In genomic region chr3:37241880-37242279, GRCh38 we compare ENCODE assay signal across 12 cellular contexts. TPM values are rescaled to one million over a fixed set of nuclear protein-coding genes. Genes with fewer than 3 reads are reported as not detected.
DNase-seq lines count a peak whose midpoint lies in the region; ATAC-seq, FAIRE-seq and TF ChIP-seq lines count a peak whose summit lies in the region.
"Had no signal": no experiment of that assay in that cellular context is flagged by ENCODE, and none has a peak within 500 bp of the region (broad histone marks: within the 10 kb centered on the region; RNA-seq: fewer than 3 reads in every experiment).

No MANE protein-coding gene starts in this region.

- H3K27me3 ChIP-seq in GM12878 (replicated peaks in 1 of 2; ENCODE audit: control insufficient read depth in 2 of 2, insufficient read depth in 2 of 2, low read length in 1 of 2) (no peaks in the 10 kb centered on the region), neural progenitor cell (no peaks in the 10 kb centered on the region), suprapubic skin (no peaks in the 10 kb centered on the region), mesendoderm (ENCODE audit: insufficient read depth, low read length, poor library complexity) (no peaks in the 10 kb centered on the region)
- H3K27me3 ChIP-seq: SJCRH30 had no signal

- H3K27ac ChIP-seq in KOPT-K1 (ENCODE audit: low read depth, low read length, poor library complexity, severe bottlenecking) (peak overlapping the region; percentile 91), GM12878 (ENCODE audit: control insufficient read depth, insufficient read depth) (no peak overlapping the region), neural progenitor cell (no peak overlapping the region), suprapubic skin (no peak overlapping the region), mesendoderm (ENCODE audit: low read depth, low read length) (no peak overlapping the region)
- H3K27ac ChIP-seq: SJCRH30 had no signal

- no peak overlapping the region for H4K5ac ChIP-seq in mesendoderm (ENCODE audit: low read length)

- no peak overlapping the region for H4K8ac ChIP-seq in mesendoderm (ENCODE audit: low read depth, low read length)

- no TSS peak for BruUV-seq in GM12878 (replicated peaks; lab: Mats Ljungman, UMichigan)

- peak; percentile 2 for DNase-seq in DMS53 (lab: John Stamatoyannopoulos, UW)
- DNase-seq in DMS53 treated with DMSO at 0.1 percent for 48 hours (lab: John Stamatoyannopoulos, UW; ENCODE audit: unreplicated experiment) = no peak
- no peak for DNase-seq in GM12878 (ENCODE audit: low read depth, low spot score)
- no peak for DNase-seq in neural progenitor cell (ENCODE audit: low spot score)
- DNase-seq in suprapubic skin (ENCODE audit: low spot score in 2 of 2) = no peak
- DNase-seq in mesendoderm = no peak
- DNase-seq: 8988T, NCI-H1694 treated with DMSO at 0.1 percent for 48 hours, right cardiac atrium had no signal

- peak overlapping the region; percentile 93 for H3K4me3 Mint-ChIP-seq in neural progenitor cell

- peaks cover 8% of the 10 kb centered on the region for H3F3A ChIP-seq in neural progenitor cell (ENCODE audit: low read depth)

- in situ Hi-C loops in GM12878 (cut with MboI) = no loop called here

- H3K9ac ChIP-seq in GM12878 (ENCODE audit: control insufficient read depth, insufficient read depth, low read length) = no peak overlapping the region; the same call in 1 of the 2 replicates
- H3K9ac ChIP-seq in neural progenitor cell = no peak overlapping the region
- H3K9ac ChIP-seq in mesendoderm (ENCODE audit: low read length) = no peak overlapping the region

- TF ChIP-seq RAD21 in GM12878 (IDR thresholded peaks at IDR 0.05; ENCODE audit: insufficient read depth, low read depth, low read length) = no peak

- SMC1A ChIA-PET in GM12878 (lab: Charles Lee; ENCODE audit: uncharacterized antibody, unreplicated experiment) = interaction anchor here (1.4 kb wide), 1 partner anchor 9 kb away, joined by 3 read pairs; no protein-coding TSS in a partner anchor

- H3K36me3 Mint-ChIP-seq in neural progenitor cell = no peaks in the 10 kb centered on the region

- H3K56ac ChIP-seq in mesendoderm (ENCODE audit: low read length) = no peak overlapping the region

- POLR2A ChIA-PET in GM12878 (lab: Charles Lee) = no interaction called here

- 88% methylated on average over 6 of the region's 6 CpGs for WGBS in GM12878 (ENCODE audit: insufficient coverage, insufficient replicate concordance, low lambda C conversion rate, missing lambda C conversion rate)
- 53% methylated on average over 6 of the region's 6 CpGs for WGBS in suprapubic skin
- WGBS in mesendoderm (ENCODE audit: extremely low coverage, insufficient coverage, low lambda C conversion rate) = no CpG with 5 or more reads among the region's 6 CpGs

- no peak overlapping the region for H2BK15ac ChIP-seq in mesendoderm (replicated peaks; ENCODE audit: low read depth)

- intact Hi-C loops in GM12878 (cut with micrococcal nuclease; ENCODE audit: unreplicated experiment) = no loop called here

- TF ChIP-seq POLR2A in GM12878 (IDR thresholded peaks at IDR 0.05; ENCODE audit: low read depth, low read length) (no peak), suprapubic skin (IDR thresholded peaks at IDR 0.05) (no peak)

- H3K9me3 ChIP-seq in KOPT-K1 (ENCODE audit: insufficient read depth, low read length, poor library complexity, severe bottlenecking) (no peaks in the 10 kb centered on the region), GM12878 (replicated peaks; ENCODE audit: control insufficient read depth, insufficient read depth, low read length) (no peaks in the 10 kb centered on the region), neural progenitor cell (ENCODE audit: low read depth) (no peaks in the 10 kb centered on the region), suprapubic skin (no peaks in the 10 kb centered on the region)
- H3K9me3 ChIP-seq: SJCRH30 had no signal

- no peak overlapping the region for H2AK5ac ChIP-seq in mesendoderm (ENCODE audit: low read length)

- no peak overlapping the region for H3K23ac ChIP-seq in mesendoderm (ENCODE audit: low read length)

- FAIRE-seq in GM12878 (lab: Jason Lieb, UNC) = no peak

- CTCF ChIA-PET in GM12878 (lab: Yijun Ruan, JAX) = no interaction called here

- no peak overlapping the region for H3K4ac ChIP-seq in mesendoderm (ENCODE audit: low read depth, low read length)

- H3K79me1 ChIP-seq in mesendoderm (ENCODE audit: low read length) = peaks cover 2% of the 10 kb centered on the region

- peak overlapping the region; percentile 61 for H3K27ac Mint-ChIP-seq in neural progenitor cell

- peak overlapping the region; percentile 77 for H3K4me2 ChIP-seq in GM12878 (ENCODE audit: control insufficient read depth, insufficient read depth)
- no peak overlapping the region for H3K4me2 ChIP-seq in neural progenitor cell
- H3K4me2 ChIP-seq in mesendoderm (ENCODE audit: low read length) = no peak overlapping the region

- peaks cover 5% of the 10 kb centered on the region for H3K4me1 ChIP-seq in GM12878 (ENCODE audit: control insufficient read depth, insufficient read depth, low read length)
- peaks cover 10% of the 10 kb centered on the region for H3K4me1 ChIP-seq in neural progenitor cell
- peaks cover 37% of the 10 kb centered on the region for H3K4me1 ChIP-seq in suprapubic skin
- no peaks in the 10 kb centered on the region for H3K4me1 ChIP-seq in mesendoderm (ENCODE audit: control insufficient read depth, low read depth, low read length)

- H3K36me3 ChIP-seq in KOPT-K1 (ENCODE audit: insufficient read depth, low read length) (no peaks in the 10 kb centered on the region; the same call in 1 of the 2 replicates), GM12878 (ENCODE audit: control insufficient read depth in 2 of 2, insufficient read depth in 2 of 2, low read length in 1 of 2) (no peaks in the 10 kb centered on the region), neural progenitor cell (no peaks in the 10 kb centered on the region), suprapubic skin (no peaks in the 10 kb centered on the region), mesendoderm (ENCODE audit: control insufficient read depth, insufficient read depth, low read length) (no peaks in the 10 kb centered on the region)
- H3K36me3 ChIP-seq: SJCRH30 had no signal

- H3K9me3 Mint-ChIP-seq in neural progenitor cell = no peaks in the 10 kb centered on the region

- ATAC-seq in GM12878 (no peak), GM21825 (IDR thresholded peaks at IDR 0.05; ENCODE audit: unreplicated experiment) (no peak)

- peak overlapping the region; percentile 91 for H3K4me3 ChIP-seq in GM12878
- H3K4me3 ChIP-seq in neural progenitor cell = no peak overlapping the region
- no peak overlapping the region for H3K4me3 ChIP-seq in suprapubic skin
- H3K4me3 ChIP-seq in mesendoderm (ENCODE audit: low read length) = no peak overlapping the region

- H3K79me2 ChIP-seq in GM12878 (ENCODE audit: control insufficient read depth, insufficient read depth, low read length) = peaks cover 47% of the 10 kb centered on the region
- H3K79me2 ChIP-seq in neural progenitor cell (ENCODE audit: low read depth) = peaks cover 36% of the 10 kb centered on the region
- H3K79me2 ChIP-seq in mesendoderm (ENCODE audit: control insufficient read depth, insufficient read depth, low read length) = peaks cover 12% of the 10 kb centered on the region

- TF ChIP-seq EP300 in GM12878 (IDR thresholded peaks at IDR 0.05; ENCODE audit: borderline replicate concordance in 1 of 2, control insufficient read depth in 1 of 2, low read depth in 2 of 2, low read length in 2 of 2) (no peak), suprapubic skin (IDR thresholded peaks at IDR 0.05) (no peak)

- no peak overlapping the region for H2BK5ac ChIP-seq in mesendoderm (ENCODE audit: low read length)

- no peak overlapping the region for H2AFZ ChIP-seq in GM12878 (ENCODE audit: control insufficient read depth, low read depth, low read length)
- H2AFZ ChIP-seq in neural progenitor cell (replicated peaks) = no peak overlapping the region

- RAD21 ChIA-PET in GM12878 (lab: Charles Lee; ENCODE audit: unreplicated experiment) = no interaction called here

- TF ChIP-seq CTCF in GM12878 (IDR thresholded peaks at IDR 0.05 in 2 of 3, conservative IDR thresholded peaks at IDR 0.05 in 1 of 3; ENCODE audit: control insufficient read depth in 2 of 3, extremely low read depth in 1 of 3, insufficient read depth in 1 of 3, low read depth in 3 of 3, low read length in 3 of 3) (no peak), neural progenitor cell (IDR thresholded peaks at IDR 0.05) (no peak), suprapubic skin (IDR thresholded peaks at IDR 0.05) (no peak)

- peaks cover 2% of the 10 kb centered on the region; the same call in 1 of the 2 replicates for H4K20me1 ChIP-seq in GM12878 (ENCODE audit: control insufficient read depth, insufficient read depth)
- peaks cover 24% of the 10 kb centered on the region for H4K20me1 ChIP-seq in neural progenitor cell (ENCODE audit: low read depth)

- H2BK120ac ChIP-seq in mesendoderm (ENCODE audit: low read depth, low read length) = no peak overlapping the region

- peaks cover 25% of the 10 kb centered on the region for H3K4me1 Mint-ChIP-seq in neural progenitor cell

- H3K27me3 Mint-ChIP-seq in neural progenitor cell (ENCODE audit: insufficient read depth, low read depth) = peaks cover 2% of the 10 kb centered on the region

- no peak overlapping the region for H3K18ac ChIP-seq in mesendoderm (ENCODE audit: low read length)

TF ChIP-seq in GM12878, 131 proteins besides CTCF, POLR2A, EP300 and RAD21 (continues in another document):
- TF ChIP-seq BMI1 (IDR thresholded peaks at IDR 0.05; ENCODE audit: borderline replicate concordance) = no peak

RNA-seq across cellular contexts. Expression of gene GOLGA4, which starts 1.2 kb away (rescaled TPM):
- 232 and 241 TPM in 2 replicates for total RNA-seq in GM12878 (2013; cell fraction: nucleolus; rRNA removed)
- 23.5 and 26.1 TPM in 2 replicates for total RNA-seq in GM12878 (2014; rRNA removed)
- 41.6 and 43.9 TPM in 2 replicates for total RNA-seq in GM12878 (2014; rRNA removed; fragmentation: Illumina TruSeq; extraction: Trizol)
- total RNA-seq in GM12878 (2021) = 26.9 and 28.4 TPM in 2 replicates
- polyA plus RNA-seq in GM12878 (2011; ENCODE audit: low read depth) = 10.9 TPM
- 17.9 and 31.3 TPM in 2 replicates for polyA plus RNA-seq in GM12878 (2011; rRNA removed)
- 4.8 and 5.1 TPM in 2 replicates for polyA plus RNA-seq in GM12878 (2011; cell fraction: cytosol; rRNA removed)
- 20.9 and 23.4 TPM in 2 replicates for polyA plus RNA-seq in GM12878 (2011; cell fraction: nucleus; rRNA removed)
- polyA plus RNA-seq in GM12878 (2012) = 19.9 and 26.1 TPM in 2 replicates
- 23.0 and 31.1 TPM in 2 replicates for polyA plus RNA-seq in GM12878 (2014; fragmentation: Illumina TruSeq; extraction: Trizol)
- 10 to 100 TPM in 1 of 2 experiments, 1 to 10 TPM in 1; 8.6 to 12.9 TPM for polyA plus RNA-seq in GM12878 (2014; fragmentation: Nextera tagmentation; extraction: Ambion mirVana)
- polyA plus RNA-seq in GM12878 (2014; rRNA removed) = 9.9 and 12.5 TPM in 2 replicates
- polyA plus RNA-seq in GM12878 (2016; fragmentation: Nextera tagmentation; extraction: Ambion mirVana) = 10 to 100 TPM; 32.0 to 35.3 TPM
- polyA minus RNA-seq in GM12878 (2011; rRNA and poly(A)+ RNA removed) = 20.0 and 24.3 TPM in 2 replicates
- 11.2 and 11.9 TPM in 2 replicates for polyA minus RNA-seq in GM12878 (2011; cell fraction: cytosol; rRNA and poly(A)+ RNA removed)
- polyA minus RNA-seq in GM12878 (2011; cell fraction: nucleus; rRNA and poly(A)+ RNA removed) = 34.9 and 42.2 TPM in 2 replicates
- total RNA-seq in neural progenitor cell (ENCODE audit: low replicate concordance) = 33.8 and 50.4 TPM in 2 replicates
- total RNA-seq in suprapubic skin = 100 to 1,000 TPM; 120 to 168 (median 130) TPM
- 35.5 TPM for polyA plus RNA-seq in mesendoderm (2013, experiment 1 of 2)
- polyA plus RNA-seq in mesendoderm (2013, experiment 2 of 2) = 37.2 TPM
